Comparison of ENCODE assay signal across 8 cellular contexts in the genomic region with DNA sequence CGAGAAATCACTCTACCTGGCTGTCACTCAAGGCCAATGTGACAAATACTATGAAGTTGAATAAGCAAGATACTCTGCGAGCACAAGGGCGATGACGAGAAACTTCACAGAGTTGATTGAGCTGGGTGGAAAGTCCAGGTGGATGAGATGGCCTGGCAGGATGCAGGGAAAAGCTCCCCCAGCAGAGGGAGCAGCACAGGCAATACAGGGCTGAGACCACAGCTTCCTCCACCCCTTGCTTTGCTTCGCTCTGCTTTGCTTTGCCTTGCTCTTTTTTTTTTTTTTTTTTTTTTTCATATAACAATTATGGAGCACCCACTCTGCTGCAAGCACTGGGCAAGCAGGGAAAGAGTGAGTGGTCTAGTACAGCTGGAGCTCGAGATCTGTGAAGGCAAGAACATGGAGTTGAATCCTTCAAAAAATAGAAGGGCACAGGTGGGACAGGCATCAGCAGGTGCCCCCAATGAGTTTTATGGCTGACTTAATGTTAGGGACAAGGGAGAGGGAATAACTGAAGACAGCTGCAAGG.
A peak's percentile ranks its signal among the peaks of the same experiment; 100 is the strongest.
DNase-seq lines count a peak whose midpoint lies in the region; ATAC-seq and TF ChIP-seq lines count a peak whose summit lies in the region.

No MANE protein-coding gene starts in this region.

- H3K27me3 ChIP-seq in GM06990 (replicated peaks; ENCODE audit: control insufficient read depth, insufficient read depth, low read length), result no peaks in the 10 kb centered on the region
- H3K27me3 ChIP-seq in ascending aorta, result no peaks in the 10 kb centered on the region

- intact Hi-C loops in ascending aorta (cut with DNase I), result loop anchor here (5.0 to 10.0 kb wide), 3 partner anchors 81 to 494 kb away; no protein-coding TSS in a partner anchor

- no peak for TF ChIP-seq EP300 in Ishikawa (IDR thresholded peaks at IDR 0.05; ENCODE audit: borderline replicate concordance)

- ATAC-seq in GM21576 (IDR thresholded peaks at IDR 0.05; ENCODE audit: unreplicated experiment), result peak; percentile 75

- H3K36me3 Mint-ChIP-seq in T-helper 1 cell treated with Interleukin-12 subunit alpha and Interleukin-12 subunit beta and Interleukin-4 antibody, amounts not matched to agents 30 μg/mL and 1 μg/mL, for 36 hours (ENCODE audit: low read depth), result peaks cover 2% of the 10 kb centered on the region

- TF ChIP-seq CTCF in GM06990 (IDR thresholded peaks at IDR 0.05; ENCODE audit: insufficient read depth, low read length, poor library complexity, severe bottlenecking) (peak; percentile 90), ascending aorta (IDR thresholded peaks at IDR 0.05) (peak in 2 of 3 experiments; percentile 42)

- H3K4me1 ChIP-seq in ascending aorta, result peaks cover 0 to 26% of the 10 kb centered on the region in 2 donors

- H3K9me3 Mint-ChIP-seq in T-helper 1 cell treated with Interleukin-12 subunit alpha and Interleukin-12 subunit beta and Interleukin-4 antibody, amounts not matched to agents 30 μg/mL and 1 μg/mL, for 36 hours, result no peaks in the 10 kb centered on the region

- TF ChIP-seq RAD21 in Ishikawa (IDR thresholded peaks at IDR 0.05; ENCODE audit: low read depth), result peak; percentile 69

- H3K36me3 ChIP-seq in GM06990 (ENCODE audit: control insufficient read depth, insufficient read depth, low read length) (no peaks in the 10 kb centered on the region), ascending aorta (no peaks in the 10 kb centered on the region)

- peak overlapping the region; percentile 54 for H3K4me3 Mint-ChIP-seq in T-helper 1 cell treated with Interleukin-12 subunit alpha and Interleukin-12 subunit beta and Interleukin-4 antibody, amounts not matched to agents 30 μg/mL and 1 μg/mL, for 36 hours

- peak overlapping the region; percentile 49 to 65 for H3K27ac ChIP-seq in ascending aorta

- DNase-seq in GM06990 (ENCODE audit: extremely low read depth, insufficient read length), result peak; percentile 31
- peak in 1 of 2 donors; percentile 69 for DNase-seq in ascending aorta (ENCODE audit: low spot score in 2 of 2)
- DNase-seq in iPS-NIHi7 (ENCODE audit: extremely low spot score), result peak; percentile 81
- DNase-seq in stimulated activated CD4-positive, alpha-beta T cell treated with anti-CD3 and anti-CD28 coated beads, Interleukin-2, amount 100 ng/mL, for 24 hours, result peak; percentile 75 to 77
- DNase-seq in midbrain (lab: John Stamatoyannopoulos, UW), result no peak

- H3K9me3 ChIP-seq in ascending aorta, result no peaks in the 10 kb centered on the region

- H3K27ac Mint-ChIP-seq in T-helper 1 cell treated with Interleukin-12 subunit alpha and Interleukin-12 subunit beta and Interleukin-4 antibody, amounts not matched to agents 30 μg/mL and 1 μg/mL, for 36 hours, result peak overlapping the region; percentile 72

- H3K4me3 ChIP-seq in GM06990 (replicated peaks; ENCODE audit: low read depth, low read length), result no peak overlapping the region
- H3K4me3 ChIP-seq in ascending aorta, result no peak overlapping the region

- H3K4me1 Mint-ChIP-seq in T-helper 1 cell treated with Interleukin-12 subunit alpha and Interleukin-12 subunit beta and Interleukin-4 antibody, amounts not matched to agents 30 μg/mL and 1 μg/mL, for 36 hours (ENCODE audit: low read depth), result peaks cover 25% of the 10 kb centered on the region

- no peaks in the 10 kb centered on the region for H3K27me3 Mint-ChIP-seq in T-helper 1 cell treated with Interleukin-12 subunit alpha and Interleukin-12 subunit beta and Interleukin-4 antibody, amounts not matched to agents 30 μg/mL and 1 μg/mL, for 36 hours (ENCODE audit: low read depth)

TF ChIP-seq in Ishikawa, 13 proteins besides CTCF, POLR2A, EP300 and RAD21:
- TF ChIP-seq, protein P1, sequence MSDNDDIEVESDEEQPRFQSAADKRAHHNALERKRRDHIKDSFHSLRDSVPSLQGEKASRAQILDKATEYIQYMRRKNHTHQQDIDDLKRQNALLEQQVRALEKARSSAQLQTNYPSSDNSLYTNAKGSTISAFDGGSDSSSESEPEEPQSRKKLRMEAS (IDR thresholded peaks at IDR 0.05), result no peak
- no peak for TF ChIP-seq YY1 (IDR thresholded peaks at IDR 0.05; ENCODE audit: low read depth)
- no peak for TF ChIP-seq TEAD4 (IDR thresholded peaks at IDR 0.05)
- no peak for TF ChIP-seq ZBTB7A (IDR thresholded peaks at IDR 0.05; ENCODE audit: low read depth)
- TF ChIP-seq CEBPB (IDR thresholded peaks at IDR 0.05), result no peak
- TF ChIP-seq EGR1 (IDR thresholded peaks at IDR 0.05), result no peak
- TF ChIP-seq, protein P2, sequence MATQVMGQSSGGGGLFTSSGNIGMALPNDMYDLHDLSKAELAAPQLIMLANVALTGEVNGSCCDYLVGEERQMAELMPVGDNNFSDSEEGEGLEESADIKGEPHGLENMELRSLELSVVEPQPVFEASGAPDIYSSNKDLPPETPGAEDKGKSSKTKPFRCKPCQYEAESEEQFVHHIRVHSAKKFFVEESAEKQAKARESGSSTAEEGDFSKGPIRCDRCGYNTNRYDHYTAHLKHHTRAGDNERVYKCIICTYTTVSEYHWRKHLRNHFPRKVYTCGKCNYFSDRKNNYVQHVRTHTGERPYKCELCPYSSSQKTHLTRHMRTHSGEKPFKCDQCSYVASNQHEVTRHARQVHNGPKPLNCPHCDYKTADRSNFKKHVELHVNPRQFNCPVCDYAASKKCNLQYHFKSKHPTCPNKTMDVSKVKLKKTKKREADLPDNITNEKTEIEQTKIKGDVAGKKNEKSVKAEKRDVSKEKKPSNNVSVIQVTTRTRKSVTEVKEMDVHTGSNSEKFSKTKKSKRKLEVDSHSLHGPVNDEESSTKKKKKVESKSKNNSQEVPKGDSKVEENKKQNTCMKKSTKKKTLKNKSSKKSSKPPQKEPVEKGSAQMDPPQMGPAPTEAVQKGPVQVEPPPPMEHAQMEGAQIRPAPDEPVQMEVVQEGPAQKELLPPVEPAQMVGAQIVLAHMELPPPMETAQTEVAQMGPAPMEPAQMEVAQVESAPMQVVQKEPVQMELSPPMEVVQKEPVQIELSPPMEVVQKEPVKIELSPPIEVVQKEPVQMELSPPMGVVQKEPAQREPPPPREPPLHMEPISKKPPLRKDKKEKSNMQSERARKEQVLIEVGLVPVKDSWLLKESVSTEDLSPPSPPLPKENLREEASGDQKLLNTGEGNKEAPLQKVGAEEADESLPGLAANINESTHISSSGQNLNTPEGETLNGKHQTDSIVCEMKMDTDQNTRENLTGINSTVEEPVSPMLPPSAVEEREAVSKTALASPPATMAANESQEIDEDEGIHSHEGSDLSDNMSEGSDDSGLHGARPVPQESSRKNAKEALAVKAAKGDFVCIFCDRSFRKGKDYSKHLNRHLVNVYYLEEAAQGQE (IDR thresholded peaks at IDR 0.05; ENCODE audit: low read depth), result no peak
- TF ChIP-seq TCF12 (IDR thresholded peaks at IDR 0.05; ENCODE audit: low read depth), result no peak
- TF ChIP-seq, protein P3, sequence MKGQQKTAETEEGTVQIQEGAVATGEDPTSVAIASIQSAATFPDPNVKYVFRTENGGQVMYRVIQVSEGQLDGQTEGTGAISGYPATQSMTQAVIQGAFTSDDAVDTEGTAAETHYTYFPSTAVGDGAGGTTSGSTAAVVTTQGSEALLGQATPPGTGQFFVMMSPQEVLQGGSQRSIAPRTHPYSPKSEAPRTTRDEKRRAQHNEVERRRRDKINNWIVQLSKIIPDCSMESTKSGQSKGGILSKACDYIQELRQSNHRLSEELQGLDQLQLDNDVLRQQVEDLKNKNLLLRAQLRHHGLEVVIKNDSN (IDR thresholded peaks at IDR 0.05), result no peak
- TF ChIP-seq NFIC (IDR thresholded peaks at IDR 0.05), result no peak
- TF ChIP-seq TAF1 (IDR thresholded peaks at IDR 0.05; ENCODE audit: low read depth), result no peak
- no peak for TF ChIP-seq FOXM1 (IDR thresholded peaks at IDR 0.05; ENCODE audit: borderline replicate concordance, low read depth)
- no peak for TF ChIP-seq CREB1 (IDR thresholded peaks at IDR 0.05; ENCODE audit: low read depth)
